ENCODE assay signal across 9 cellular contexts in genomic region chr4:186644737-186645261, GRCh38.
DNase-seq lines count a peak whose midpoint lies in the region; ATAC-seq, FAIRE-seq and TF ChIP-seq lines count a peak whose summit lies in the region.
"Had no signal": no experiment of that assay in that cellular context is flagged by ENCODE, and none has a peak within 500 bp of the region (broad histone marks: within the 10 kb centered on the region; RNA-seq: fewer than 3 reads in every experiment).

No MANE protein-coding gene starts in this region.

- no peak for FAIRE-seq in small intestine (lab: Jason Lieb, UNC)

- no peak overlapping the region for H3K4me3 ChIP-seq in cardiac muscle cell
- H3K4me3 ChIP-seq in small intestine (ENCODE audit: low read depth in 1 of 2, low read length in 2 of 2), result no peak overlapping the region
- no peak overlapping the region for H3K4me3 ChIP-seq in SJCRH30
- H3K4me3 ChIP-seq: sigmoid colon had no signal

- H3K4me1 ChIP-seq in cardiac muscle cell (ENCODE audit: low read depth) (peaks cover 14% of the 10 kb centered on the region), small intestine (ENCODE audit: control insufficient read depth in 2 of 2, insufficient read depth in 1 of 2, low read depth in 1 of 2, low read length in 1 of 2) (peaks cover 2 to 4% of the 10 kb centered on the region in 2 donors), SJCRH30 (no peaks in the 10 kb centered on the region)

- H3K27ac ChIP-seq in cardiac muscle cell, result no peak overlapping the region
- no peak overlapping the region for H3K27ac ChIP-seq in small intestine (ENCODE audit: low read depth in 1 of 2, low read length in 1 of 2)
- no peak overlapping the region for H3K27ac ChIP-seq in SJCRH30

- 56 to 76% (median 66%) methylated on average over 9 of the region's 9 CpGs for WGBS in small intestine, 3 donors

- ATAC-seq in HG02870 (IDR thresholded peaks at IDR 0.05; ENCODE audit: unreplicated experiment), result no peak

- DNase-seq in LoVo (ENCODE audit: low spot score) (peak; percentile 32), SK-MEL-5 (ENCODE audit: low read depth, low spot score) (peak; percentile 8), cardiac muscle cell (ENCODE audit: low read depth in 1 of 2, low spot score in 1 of 2) (peak; percentile 34 to 85), small intestine (peak; percentile 21), SJCRH30 (no peak), NCI-H1930 (lab: John Stamatoyannopoulos, UW) (no peak)
- DNase-seq: NCI-H2171 treated with DMSO at 0.1 percent for 48 hours, sigmoid colon had no signal

- H3K9me3 ChIP-seq in cardiac muscle cell (ENCODE audit: low read depth) (no peaks in the 10 kb centered on the region), small intestine (ENCODE audit: control insufficient read depth, low read depth) (no peaks in the 10 kb centered on the region), SJCRH30 (replicated peaks) (no peaks in the 10 kb centered on the region)
- H3K9me3 ChIP-seq: sigmoid colon had no signal

- no peak for TF ChIP-seq CTCF in cardiac muscle cell (IDR thresholded peaks at IDR 0.05; ENCODE audit: low read depth, low read length)

- H3K27me3 ChIP-seq in cardiac muscle cell (no peaks in the 10 kb centered on the region), small intestine (ENCODE audit: control insufficient read depth in 2 of 2, insufficient read depth in 2 of 2, low read length in 2 of 2) (no peaks in the 10 kb centered on the region), SJCRH30 (no peaks in the 10 kb centered on the region)
- H3K27me3 ChIP-seq: sigmoid colon had no signal

- H3K36me3 ChIP-seq in cardiac muscle cell, result no peaks in the 10 kb centered on the region
- H3K36me3 ChIP-seq in small intestine (ENCODE audit: control insufficient read depth in 2 of 2, insufficient read depth in 2 of 2, low read length in 2 of 2), result peaks cover 0 to 5% of the 10 kb centered on the region in 2 donors
- no peaks in the 10 kb centered on the region for H3K36me3 ChIP-seq in SJCRH30
- H3K36me3 ChIP-seq: sigmoid colon had no signal

- in situ Hi-C loops in SK-MEL-5 (cut with HindIII; ENCODE audit: low pct_unique_long_range_greater_than_20kb, low sequenced_read_pairs), result no loop called here

Comparison
In these comparisons a context has a peak if more than half of its experiments do, and no peak if none do; other contexts are left out.
1. DNase-seq: peak in LoVo (single experiment), SK-MEL-5 (single experiment), cardiac muscle cell (2 of 2) and small intestine (single experiment); none in SJCRH30 (0 of 2) and NCI-H1930 (0 of 2).